Comparison of ENCODE assay signal across 1 cellular context in the genomic region with DNA sequence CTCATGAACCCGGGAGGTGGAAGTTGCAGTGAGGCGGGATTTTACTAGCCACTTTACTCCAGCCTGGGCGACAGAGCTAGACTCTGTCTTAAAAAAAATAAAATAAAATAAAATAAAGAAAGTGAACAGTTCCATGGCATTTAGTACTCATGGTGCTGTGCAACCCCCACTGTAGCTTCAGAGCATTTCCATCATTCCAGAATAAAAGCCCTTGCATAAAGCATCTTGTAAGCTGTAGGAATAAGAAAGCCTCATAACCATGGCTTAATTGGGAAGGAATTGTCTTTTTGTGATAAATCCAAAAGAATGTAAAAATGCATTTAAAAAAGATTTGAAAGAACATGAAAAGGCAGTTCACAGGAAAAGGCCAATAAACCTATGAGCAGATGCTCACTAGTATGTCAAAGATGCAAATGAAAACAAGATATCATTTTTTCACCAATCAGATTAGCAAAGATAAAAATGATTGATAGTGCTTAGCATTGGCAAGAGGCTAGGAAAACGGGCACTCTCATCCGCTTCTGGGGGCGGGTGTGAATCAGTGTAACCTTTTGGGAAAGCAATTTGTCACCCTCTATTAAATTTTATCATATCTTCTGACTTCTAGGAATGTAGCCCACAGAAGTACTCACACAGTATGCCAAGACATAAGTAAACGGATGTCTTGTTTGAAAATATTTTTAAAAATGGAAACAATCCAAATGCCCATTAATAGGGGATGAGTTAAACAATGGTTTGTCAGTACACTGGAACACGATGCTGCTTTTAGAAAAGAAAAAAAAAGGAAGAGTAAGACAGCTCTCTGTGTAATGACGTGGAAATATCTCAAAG.
TF ChIP-seq lines count a peak whose summit lies in the region.

No MANE protein-coding gene starts in this region.

TF ChIP-seq in SK-N-SH treated with all-trans-retinoic acid at 6 μM for 48 hours, 23 proteins besides CTCF, POLR2A, EP300 and RAD21 (continued from another document):
- 0 out of 2 replicates have a peak, but pooled peaks have one; percentile 24 for TF ChIP-seq TSHZ2 (CRISPR knock-in tag; IDR thresholded peaks at IDR 0.05)
- TF ChIP-seq BACH2 (CRISPR knock-in tag; IDR thresholded peaks at IDR 0.05; ENCODE audit: borderline replicate concordance) = no peak
